Comparison of ENCODE assay signal across 8 cellular contexts in genomic region chr6:158816329-158816728, GRCh38. TPM values are rescaled to one million over a fixed set of nuclear protein-coding genes. Genes with fewer than 3 reads are reported as not detected.
DNase-seq lines count a peak whose midpoint lies in the region; ATAC-seq and TF ChIP-seq lines count a peak whose summit lies in the region.

No MANE protein-coding gene starts in this region.

- peaks cover 38 to 80% of the 10 kb centered on the region in 2 donors for H3K4me1 Mint-ChIP-seq in stimulated activated naive B cell treated with anti-CD40 and anti-IgM and Interleukin-4, amounts not matched to agents 10 μg/mL and 1 μg/mL and 100 μg/mL, for 72 hours

- H3K4me1 ChIP-seq in left ventricle myocardium inferior = peaks cover 79% of the 10 kb centered on the region

- H3K36me3 Mint-ChIP-seq in stimulated activated naive B cell treated with anti-CD40 and anti-IgM and Interleukin-4, amounts not matched to agents 10 μg/mL and 1 μg/mL and 100 μg/mL, for 72 hours = peaks cover 47 to 60% of the 10 kb centered on the region in 2 donors

- H3K27me3 ChIP-seq in left ventricle myocardium inferior (ENCODE audit: low read depth) (no peaks in the 10 kb centered on the region), SU-DHL-6 (ENCODE audit: low read length) (no peaks in the 10 kb centered on the region)

- ATAC-seq in Right ventricle myocardium inferior = no peak
- ATAC-seq in stimulated activated naive B cell treated with anti-CD40 and anti-IgM and Interleukin-4, amounts not matched to agents 10 μg/mL and 1 μg/mL and 100 μg/mL, for 72 hours (replicated peaks) = no peak
- ATAC-seq in GM18858 (IDR thresholded peaks at IDR 0.05; ENCODE audit: unreplicated experiment) = no peak

- TF ChIP-seq CTCF in left ventricle myocardium inferior (IDR thresholded peaks at IDR 0.05; ENCODE audit: borderline replicate concordance) (no peak), SU-DHL-6 (IDR thresholded peaks at IDR 0.05; ENCODE audit: insufficient read depth, low read length, poor library complexity, severe bottlenecking) (no peak), foreskin fibroblast (IDR thresholded peaks at IDR 0.05; ENCODE audit: low read depth, low read length) (no peak)

- peaks cover 0 to 5% of the 10 kb centered on the region in 2 donors for H3K9me3 Mint-ChIP-seq in stimulated activated naive B cell treated with anti-CD40 and anti-IgM and Interleukin-4, amounts not matched to agents 10 μg/mL and 1 μg/mL and 100 μg/mL, for 72 hours

- H3K36me3 ChIP-seq in left ventricle myocardium inferior = no peaks in the 10 kb centered on the region
- H3K36me3 ChIP-seq in SU-DHL-6 (ENCODE audit: low read length) = peaks cover 13% of the 10 kb centered on the region

- H3K4me3 ChIP-seq in left ventricle myocardium inferior = peak overlapping the region; percentile 94
- peak overlapping the region; percentile 76 for H3K4me3 ChIP-seq in SU-DHL-6 (ENCODE audit: insufficient read depth, low read length, poor library complexity, severe bottlenecking)
- H3K4me3 ChIP-seq in foreskin fibroblast (ENCODE audit: low read depth in 1 of 2, low read length in 2 of 2) = peak overlapping the region; percentile 65 to 87

- peak overlapping the region; percentile 98 for H3K27ac Mint-ChIP-seq in stimulated activated naive B cell treated with anti-CD40 and anti-IgM and Interleukin-4, amounts not matched to agents 10 μg/mL and 1 μg/mL and 100 μg/mL, for 72 hours

- H3K27ac ChIP-seq in left ventricle myocardium inferior (replicated peaks) = peak overlapping the region; percentile 96
- peak overlapping the region; percentile 96 for H3K27ac ChIP-seq in SU-DHL-6 (ENCODE audit: low read depth, low read length)

- intact Hi-C loops in left ventricle myocardium inferior (cut with micrococcal nuclease) (no loop called here), Right ventricle myocardium inferior (cut with DNase I) (loop anchor here (5.0 kb wide), 3 partner anchors 49 to 156 kb away; no protein-coding TSS in a partner anchor)

- no peaks in the 10 kb centered on the region for H3K9me2 ChIP-seq in SU-DHL-6 (replicated peaks; ENCODE audit: insufficient read depth, low read length)

- peaks cover 18% of the 10 kb centered on the region; the same call in 1 of the 2 replicates for H4K20me1 ChIP-seq in SU-DHL-6 (ENCODE audit: low read depth, low read length)

- no peaks in the 10 kb centered on the region for H3K27me3 Mint-ChIP-seq in stimulated activated naive B cell treated with anti-CD40 and anti-IgM and Interleukin-4, amounts not matched to agents 10 μg/mL and 1 μg/mL and 100 μg/mL, for 72 hours

- H2AFZ ChIP-seq in SU-DHL-6 (ENCODE audit: low read depth, low read length, severe bottlenecking) = no peak overlapping the region

- H3K9ac ChIP-seq in SU-DHL-6 (ENCODE audit: low read length) = peak overlapping the region; percentile 87

- peaks cover 55% of the 10 kb centered on the region for H3F3A ChIP-seq in SU-DHL-6 (ENCODE audit: insufficient read depth)

- peak overlapping the region; percentile 97 to 99 for H3K4me3 Mint-ChIP-seq in stimulated activated naive B cell treated with anti-CD40 and anti-IgM and Interleukin-4, amounts not matched to agents 10 μg/mL and 1 μg/mL and 100 μg/mL, for 72 hours

- peak overlapping the region; percentile 63 for H3K4me2 ChIP-seq in SU-DHL-6 (ENCODE audit: low read depth, low read length, poor library complexity, severe bottlenecking)

- H3K9me3 ChIP-seq in left ventricle myocardium inferior (replicated peaks) (no peaks in the 10 kb centered on the region), SU-DHL-6 (ENCODE audit: insufficient read depth, low read length) (no peaks in the 10 kb centered on the region)

- peaks cover 72% of the 10 kb centered on the region for H3K79me2 ChIP-seq in SU-DHL-6 (ENCODE audit: insufficient read depth, low read length)

- DNase-seq in left ventricle myocardium inferior (no peak), Right ventricle myocardium inferior (ENCODE audit: missing footprints) (no peak), foreskin fibroblast (no peak), epidermal melanocyte (ENCODE audit: insufficient read length, low spot score) (no peak), KG1 (lab: John Stamatoyannopoulos, UW) (no peak)
- DNase-seq in stimulated activated naive B cell treated with anti-CD40 and anti-IgM and Interleukin-4, amounts not matched to agents 10 μg/mL and 1 μg/mL and 100 μg/mL, for 72 hours = no peak

RNA-seq across cellular contexts. Expression of gene EZR, which starts 2.8 kb away (rescaled TPM):
- total RNA-seq in left ventricle myocardium inferior (242 TPM), Right ventricle myocardium inferior (203 TPM)
